In the genomic region with DNA sequence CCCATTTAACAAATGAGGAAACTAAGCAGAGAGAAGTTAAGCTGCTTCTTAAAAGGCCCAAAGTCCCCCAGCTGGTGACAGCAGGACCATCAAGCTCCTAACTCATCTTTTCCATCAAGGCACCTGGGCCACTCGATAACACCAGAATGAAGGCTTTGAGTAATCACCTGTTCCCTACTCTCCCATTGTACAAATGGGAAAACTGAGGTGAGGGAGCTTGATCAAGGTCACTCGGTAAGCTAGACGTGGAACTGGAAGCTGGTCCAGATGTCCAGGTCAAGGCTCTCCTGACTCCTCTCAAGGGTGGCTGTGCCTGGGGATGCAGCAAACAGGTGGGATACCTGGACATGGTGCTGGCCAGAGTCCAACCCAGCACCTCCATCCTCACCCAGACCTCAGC, we compare ENCODE assay signal across 25 cellular contexts.
DNase-seq lines count a peak whose midpoint lies in the region; ATAC-seq, FAIRE-seq and TF ChIP-seq lines count a peak whose summit lies in the region.
"Had no signal": no experiment of that assay in that cellular context is flagged by ENCODE, and none has a peak within 500 bp of the region (broad histone marks: within the 10 kb centered on the region; RNA-seq: fewer than 3 reads in every experiment).

No MANE protein-coding gene starts in this region.

- H3K27me3 Mint-ChIP-seq in activated naive CD8-positive, alpha-beta T cell treated with anti-CD3 and anti-CD28 coated beads for 36 hours, result no peaks in the 10 kb centered on the region
- H3K27me3 Mint-ChIP-seq in stimulated activated memory B cell treated with anti-CD40 and anti-IgM and Interleukin-4, amounts not matched to agents 10 μg/mL and 1 μg/mL and 100 μg/mL, for 72 hours, result peaks cover 25% of the 10 kb centered on the region
- H3K27me3 Mint-ChIP-seq: CD4-positive, alpha-beta T cell had no signal

- no peaks in the 10 kb centered on the region for H3K79me2 ChIP-seq in HepG2 (ENCODE audit: insufficient read depth, low read length)

- H3K27ac Mint-ChIP-seq in activated naive CD8-positive, alpha-beta T cell treated with anti-CD3 and anti-CD28 coated beads for 36 hours, result no peak overlapping the region
- H3K27ac Mint-ChIP-seq in stimulated activated memory B cell treated with anti-CD40 and anti-IgM and Interleukin-4, amounts not matched to agents 10 μg/mL and 1 μg/mL and 100 μg/mL, for 72 hours, result no peak overlapping the region
- H3K27ac Mint-ChIP-seq: CD4-positive, alpha-beta T cell; CD8-positive, alpha-beta memory T cell had no signal

- intact Hi-C loops in HepG2 (cut with micrococcal nuclease; ENCODE audit: unreplicated experiment) (no loop called here), right lobe of liver (cut with DNase I) (no loop called here), posterior vena cava (cut with DNase I) (loop anchor here in 1 of 2 donors (10.0 kb wide), 1 partner anchor 235 kb away; no protein-coding TSS in a partner anchor)

- H3K4me3 ChIP-seq in HepG2 (replicated peaks in 1 of 3; ENCODE audit: insufficient read depth in 1 of 3, low read depth in 2 of 3, low read length in 3 of 3), result no peak overlapping the region
- H3K4me3 ChIP-seq in right lobe of liver, result no peak overlapping the region
- H3K4me3 ChIP-seq: A549; BLaER1 treated with 17β-estradiol and CSF1 and Interleukin-3, amounts not matched to agents 10 nM and 100 nM; GM23248 had no signal

- H3K36me3 Mint-ChIP-seq in activated naive CD8-positive, alpha-beta T cell treated with anti-CD3 and anti-CD28 coated beads for 36 hours, result no peaks in the 10 kb centered on the region
- H3K36me3 Mint-ChIP-seq in stimulated activated memory B cell treated with anti-CD40 and anti-IgM and Interleukin-4, amounts not matched to agents 10 μg/mL and 1 μg/mL and 100 μg/mL, for 72 hours, result no peaks in the 10 kb centered on the region
- H3K36me3 Mint-ChIP-seq: CD14-positive monocyte; CD8-positive, alpha-beta memory T cell had no signal

- peaks cover under 1% of the 10 kb centered on the region for H3K4me1 Mint-ChIP-seq in activated naive CD8-positive, alpha-beta T cell treated with anti-CD3 and anti-CD28 coated beads for 36 hours
- H3K4me1 Mint-ChIP-seq in stimulated activated memory B cell treated with anti-CD40 and anti-IgM and Interleukin-4, amounts not matched to agents 10 μg/mL and 1 μg/mL and 100 μg/mL, for 72 hours, result no peaks in the 10 kb centered on the region
- H3K4me1 Mint-ChIP-seq: CD14-positive monocyte had no signal

- DNase-seq in HepG2 (ENCODE audit: low spot score) (no peak), right lobe of liver (no peak), islet precursor cell (peak; percentile 29), posterior vena cava (ENCODE audit: low spot score) (peak; percentile 5), T-helper 1 cell (no peak)
- DNase-seq in activated naive CD8-positive, alpha-beta T cell treated with anti-CD3 and anti-CD28 coated beads for 36 hours, result no peak
- DNase-seq: 8988T; ACHN; AML-193; BE2C; CD4-positive, alpha-beta T cell; CD8-positive, alpha-beta memory T cell; DMS53; DMS79 treated with DMSO at 0.1 percent for 48 hours; GF-D8; GM23248; H7; HCEC 1CT had no signal

- no peaks in the 10 kb centered on the region for H3K36me3 ChIP-seq in HepG2 (replicated peaks in 1 of 2; ENCODE audit: control insufficient read depth in 1 of 2, insufficient read depth in 2 of 2, low read length in 2 of 2)
- no peaks in the 10 kb centered on the region for H3K36me3 ChIP-seq in right lobe of liver
- H3K36me3 ChIP-seq: BE2C; BLaER1 treated with 17β-estradiol and CSF1 and Interleukin-3, amounts not matched to agents 10 nM and 100 nM had no signal

- TF ChIP-seq POLR2A in HepG2 (IDR thresholded peaks at IDR 0.05; ENCODE audit: insufficient read depth in 1 of 2, low read depth in 2 of 2, low read length in 2 of 2), result no peak
- no peak for TF ChIP-seq POLR2A in right lobe of liver (IDR thresholded peaks at IDR 0.05)

- BruUV-seq in HepG2 (replicated peaks; lab: Mats Ljungman, UMichigan), result no TSS peak

- CTCF ChIA-PET in HepG2 (lab: Yijun Ruan, JAX; ENCODE audit: low intra/inter-chr PET ratio, low total read pairs), result no interaction called here

- TF ChIP-seq CTCF in HepG2 (CRISPR knock-in tag; IDR thresholded peaks at IDR 0.05) (no peak), right lobe of liver (IDR thresholded peaks at IDR 0.05) (no peak)

- no peak for FAIRE-seq in HepG2 (lab: Jason Lieb, UNC)
- FAIRE-seq: A549, GM12891, GM18507, H1 had no signal

- H3K4me1 ChIP-seq in HepG2 (ENCODE audit: insufficient read depth, low read length) (no peaks in the 10 kb centered on the region), right lobe of liver (no peaks in the 10 kb centered on the region)
- H3K4me1 ChIP-seq: A549, BE2C had no signal

- no peaks in the 10 kb centered on the region for H3K9me3 ChIP-seq in HepG2 (ENCODE audit: low read length)
- no peaks in the 10 kb centered on the region for H3K9me3 ChIP-seq in right lobe of liver
- H3K9me3 ChIP-seq: A549; BE2C; BLaER1 treated with 17β-estradiol and CSF1 and Interleukin-3, amounts not matched to agents 10 nM and 100 nM had no signal

- TF ChIP-seq RAD21 in HepG2 (CRISPR knock-in tag; IDR thresholded peaks at IDR 0.05), result no peak

- POLR2A ChIA-PET in HepG2 (lab: Yijun Ruan, JAX), result no interaction called here

- no peaks in the 10 kb centered on the region for H3K9me3 Mint-ChIP-seq in activated naive CD8-positive, alpha-beta T cell treated with anti-CD3 and anti-CD28 coated beads for 36 hours
- no peaks in the 10 kb centered on the region for H3K9me3 Mint-ChIP-seq in stimulated activated memory B cell treated with anti-CD40 and anti-IgM and Interleukin-4, amounts not matched to agents 10 μg/mL and 1 μg/mL and 100 μg/mL, for 72 hours
- H3K9me3 Mint-ChIP-seq: CD14-positive monocyte; CD4-positive, alpha-beta T cell had no signal

- H4K20me1 ChIP-seq in HepG2 (ENCODE audit: insufficient read depth, low read length), result no peaks in the 10 kb centered on the region
- H4K20me1 ChIP-seq: BLaER1 treated with 17β-estradiol and CSF1 and Interleukin-3, amounts not matched to agents 10 nM and 100 nM had no signal

- no peak for TF ChIP-seq EP300 in HepG2 (IDR thresholded peaks at IDR 0.05; ENCODE audit: low read depth in 2 of 2, low read length in 2 of 2)
- TF ChIP-seq EP300 in HepG2 (CRISPR knock-in tag; IDR thresholded peaks at IDR 0.05; ENCODE audit: borderline replicate concordance), result no peak

- ATAC-seq in HepG2 (no peak), right lobe of liver (no peak)
- no peak for ATAC-seq in stimulated activated memory B cell treated with anti-CD40 and anti-IgM and Interleukin-4, amounts not matched to agents 10 μg/mL and 1 μg/mL and 100 μg/mL, for 72 hours
- ATAC-seq: A549 had no signal

- 56% methylated on average over 3 of the region's 3 CpGs for WGBS in HepG2 (ENCODE audit: low lambda C conversion rate)
- 88% methylated on average over 1 of the region's 3 CpGs for WGBS in right lobe of liver (ENCODE audit: insufficient coverage, low coverage, low lambda C conversion rate, missing lambda C conversion rate)

- H3K27me3 ChIP-seq in HepG2 (ENCODE audit: control insufficient read depth in 1 of 2, insufficient read depth in 2 of 2, low read length in 2 of 2), result peaks cover 0 to 11% of the 10 kb centered on the region in 2 experiments; a peak in 2 of 5 replicates
- no peaks in the 10 kb centered on the region for H3K27me3 ChIP-seq in right lobe of liver
- H3K27me3 ChIP-seq: BE2C; BLaER1 treated with 17β-estradiol and CSF1 and Interleukin-3, amounts not matched to agents 10 nM and 100 nM had no signal

- H2AFZ ChIP-seq in HepG2 (ENCODE audit: low read length), result no peak overlapping the region
- H2AFZ ChIP-seq: GM23248 had no signal

- H3K9ac ChIP-seq in HepG2 (ENCODE audit: insufficient read depth, low read depth, low read length), result no peak overlapping the region
- H3K9ac ChIP-seq: BLaER1 treated with 17β-estradiol and CSF1 and Interleukin-3, amounts not matched to agents 10 nM and 100 nM; GM23248 had no signal

- in situ Hi-C loops in HepG2 (cut with HindIII; ENCODE audit: extremely low pct_ligation_motif_present, low pct_unique_long_range_greater_than_20kb), result no loop called here

- no peak overlapping the region for H3K4me3 Mint-ChIP-seq in activated naive CD8-positive, alpha-beta T cell treated with anti-CD3 and anti-CD28 coated beads for 36 hours
- no peak overlapping the region for H3K4me3 Mint-ChIP-seq in stimulated activated memory B cell treated with anti-CD40 and anti-IgM and Interleukin-4, amounts not matched to agents 10 μg/mL and 1 μg/mL and 100 μg/mL, for 72 hours
- H3K4me3 Mint-ChIP-seq: CD14-positive monocyte; CD4-positive, alpha-beta T cell; CD8-positive, alpha-beta memory T cell had no signal

- no peak overlapping the region for H3K27ac ChIP-seq in HepG2 (ENCODE audit: extremely low read length, insufficient read depth, low read length)
- no peak overlapping the region for H3K27ac ChIP-seq in right lobe of liver
- H3K27ac ChIP-seq: A549; BLaER1 treated with 17β-estradiol and CSF1 and Interleukin-3, amounts not matched to agents 10 nM and 100 nM; GM23248 had no signal

- no peak overlapping the region for H3K4me2 ChIP-seq in HepG2 (ENCODE audit: low read depth, low read length)
- H3K4me2 ChIP-seq: A549; BLaER1 treated with 17β-estradiol and CSF1 and Interleukin-3, amounts not matched to agents 10 nM and 100 nM had no signal

TF ChIP-seq in HepG2, 621 proteins besides CTCF, POLR2A, EP300 and RAD21:
- peak; percentile 61 for TF ChIP-seq ZNF629 (CRISPR knock-in tag; conservative IDR thresholded peaks at IDR 0.05)
- no peak for TF ChIP-seq HNRNPH1 (optimal IDR thresholded peaks at IDR 0.05; ENCODE audit: low read depth, low read length)
- no peak for TF ChIP-seq KMT2A (CRISPR knock-in tag; IDR thresholded peaks at IDR 0.05)
- TF ChIP-seq PPARG (CRISPR knock-in tag; conservative IDR thresholded peaks at IDR 0.05), result no peak
- TF ChIP-seq ZFP82 (CRISPR knock-in tag; IDR thresholded peaks at IDR 0.05; ENCODE audit: borderline replicate concordance), result no peak
- TF ChIP-seq, protein P1, sequence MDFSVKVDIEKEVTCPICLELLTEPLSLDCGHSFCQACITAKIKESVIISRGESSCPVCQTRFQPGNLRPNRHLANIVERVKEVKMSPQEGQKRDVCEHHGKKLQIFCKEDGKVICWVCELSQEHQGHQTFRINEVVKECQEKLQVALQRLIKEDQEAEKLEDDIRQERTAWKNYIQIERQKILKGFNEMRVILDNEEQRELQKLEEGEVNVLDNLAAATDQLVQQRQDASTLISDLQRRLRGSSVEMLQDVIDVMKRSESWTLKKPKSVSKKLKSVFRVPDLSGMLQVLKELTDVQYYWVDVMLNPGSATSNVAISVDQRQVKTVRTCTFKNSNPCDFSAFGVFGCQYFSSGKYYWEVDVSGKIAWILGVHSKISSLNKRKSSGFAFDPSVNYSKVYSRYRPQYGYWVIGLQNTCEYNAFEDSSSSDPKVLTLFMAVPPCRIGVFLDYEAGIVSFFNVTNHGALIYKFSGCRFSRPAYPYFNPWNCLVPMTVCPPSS (IDR thresholded peaks at IDR 0.05), result no peak

Comparison
In these comparisons a context has a peak if more than half of its experiments do, and no peak if none do; other contexts are left out.
1. DNase-seq: peak in islet precursor cell (single experiment) and posterior vena cava (single experiment); none in HepG2 (single experiment), right lobe of liver (0 of 3), T-helper 1 cell (0 of 5) and activated naive CD8-positive, alpha-beta T cell treated with anti-CD3 and anti-CD28 coated beads for 36 hours (single experiment).